ENCODE assay signal across 1 cellular context in the genomic region with DNA sequence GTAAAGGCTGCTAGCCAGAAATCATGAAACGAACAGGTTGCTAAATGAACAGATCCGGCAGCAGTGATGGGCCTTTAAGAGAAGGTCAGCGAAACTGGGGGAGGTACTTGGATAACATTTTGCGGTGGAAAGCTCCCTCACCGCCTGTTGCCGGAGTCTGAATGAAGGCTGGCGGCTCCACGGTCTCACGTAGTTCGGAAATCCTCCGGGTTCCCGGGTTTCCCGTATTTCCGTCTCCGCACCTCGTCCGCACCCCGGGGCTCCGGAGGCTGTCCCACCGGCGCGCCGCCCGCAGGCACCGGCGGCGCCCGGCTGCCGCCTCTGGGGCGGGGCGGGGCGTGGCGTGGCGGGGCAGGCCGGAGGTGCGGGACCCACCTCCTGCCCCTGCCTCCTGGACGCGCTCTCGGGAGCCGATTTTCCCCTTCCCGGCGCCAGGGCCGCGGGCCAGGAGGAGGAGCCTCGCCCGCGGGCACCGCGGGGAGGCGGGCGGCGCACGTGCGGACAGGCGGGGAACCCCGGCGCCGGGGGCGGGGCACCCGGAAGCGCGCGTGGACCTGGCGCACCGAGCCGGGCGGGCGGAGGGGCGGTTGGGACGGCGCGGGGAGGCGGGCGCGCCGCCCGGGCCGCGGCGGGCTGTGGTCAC.
TF ChIP-seq lines count a peak whose summit lies in the region.

A gene with protein sequence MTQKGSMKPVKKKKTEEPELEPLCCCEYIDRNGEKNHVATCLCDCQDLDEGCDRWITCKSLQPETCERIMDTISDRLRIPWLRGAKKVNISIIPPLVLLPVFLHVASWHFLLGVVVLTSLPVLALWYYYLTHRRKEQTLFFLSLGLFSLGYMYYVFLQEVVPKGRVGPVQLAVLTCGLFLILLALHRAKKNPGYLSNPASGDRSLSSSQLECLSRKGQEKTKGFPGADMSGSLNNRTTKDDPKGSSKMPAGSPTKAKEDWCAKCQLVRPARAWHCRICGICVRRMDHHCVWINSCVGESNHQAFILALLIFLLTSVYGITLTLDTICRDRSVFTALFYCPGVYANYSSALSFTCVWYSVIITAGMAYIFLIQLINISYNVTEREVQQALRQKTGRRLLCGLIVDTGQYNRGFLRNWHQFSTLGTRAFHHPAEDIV (plus strand): TSS at position 642 of the 643 bp plus-strand sequence. CDS start 790 bp downstream, outside the sequence.

TF ChIP-seq in HCT116, 20 proteins besides CTCF, POLR2A, EP300 and RAD21 (continued from another document):
- TF ChIP-seq, protein P1, sequence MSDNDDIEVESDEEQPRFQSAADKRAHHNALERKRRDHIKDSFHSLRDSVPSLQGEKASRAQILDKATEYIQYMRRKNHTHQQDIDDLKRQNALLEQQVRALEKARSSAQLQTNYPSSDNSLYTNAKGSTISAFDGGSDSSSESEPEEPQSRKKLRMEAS (IDR thresholded peaks at IDR 0.05) = peak; percentile 64
- TF ChIP-seq, protein P2, sequence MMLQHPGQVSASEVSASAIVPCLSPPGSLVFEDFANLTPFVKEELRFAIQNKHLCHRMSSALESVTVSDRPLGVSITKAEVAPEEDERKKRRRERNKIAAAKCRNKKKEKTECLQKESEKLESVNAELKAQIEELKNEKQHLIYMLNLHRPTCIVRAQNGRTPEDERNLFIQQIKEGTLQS (IDR thresholded peaks at IDR 0.05) = no peak
- TF ChIP-seq ZFX (IDR thresholded peaks at IDR 0.05) (no peak; the same call in 1 of the 2 replicates), ELF1 (IDR thresholded peaks at IDR 0.05; ENCODE audit: borderline replicate concordance, low read depth) (0 out of 2 replicates have a peak, but pooled peaks have one; percentile 20)
